25 cellular contexts compared by ENCODE assay signal in the genomic region with DNA sequence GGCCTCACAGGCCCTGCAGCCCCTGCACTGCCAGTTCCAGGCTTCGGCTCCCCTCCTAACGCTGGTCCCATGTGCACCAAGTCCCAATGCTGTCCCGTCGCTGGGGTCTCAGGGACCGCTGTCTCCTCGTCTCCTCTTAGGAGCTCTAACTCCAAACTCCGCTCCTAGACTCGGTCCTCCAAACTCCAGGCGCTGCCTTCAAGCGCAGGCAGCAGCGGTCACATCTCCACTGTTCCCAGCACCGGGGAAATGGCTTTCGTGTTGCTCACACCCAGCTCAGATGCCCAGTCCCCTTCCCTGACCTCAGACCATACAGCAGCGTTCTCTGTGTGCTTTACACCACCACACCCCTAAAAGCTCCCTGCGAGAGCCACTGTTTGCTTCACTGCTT. TPM values are rescaled to one million over a fixed set of nuclear protein-coding genes. Genes with fewer than 3 reads are reported as not detected.
A peak's percentile ranks its signal among the peaks of the same experiment; 100 is the strongest.
DNase-seq lines count a peak whose midpoint lies in the region; ATAC-seq, FAIRE-seq and TF ChIP-seq lines count a peak whose summit lies in the region.
"Had no signal": no experiment of that assay in that cellular context is flagged by ENCODE, and none has a peak within 500 bp of the region (broad histone marks: within the 10 kb centered on the region; RNA-seq: fewer than 3 reads in every experiment).

No MANE protein-coding gene starts in this region.

- no peak for TF ChIP-seq POLR2A in H1 (IDR thresholded peaks at IDR 0.05; ENCODE audit: control extremely low read depth in 1 of 2, low read depth in 2 of 2, low read length in 2 of 2)

- H2AFZ ChIP-seq in H1 (ENCODE audit: low read length) (no peak overlapping the region), osteoblast (ENCODE audit: low read length) (no peak overlapping the region)

- H3K4me3 Mint-ChIP-seq in stimulated activated naive CD8-positive, alpha-beta T cell treated with anti-CD3 and anti-CD28 coated beads, Interleukin-15, Interleukin-2, amounts not matched to agents 100 ng/mL and 50 ng/mL, for 24 hours = no peak overlapping the region
- peak overlapping the region; percentile 27 to 44 (median 42) for H3K4me3 Mint-ChIP-seq in nephron

- peaks cover 80 to 99% (median 98%) of the 10 kb centered on the region in 4 experiments for H3K27me3 ChIP-seq in H1 (replicated peaks in 1 of 4; ENCODE audit: control insufficient read depth in 3 of 4, extremely low read depth in 1 of 4, insufficient read depth in 3 of 4, low read length in 3 of 4)
- H3K27me3 ChIP-seq in osteoblast (ENCODE audit: insufficient read depth, low read length) = peaks cover 31% of the 10 kb centered on the region

- H2BK5ac ChIP-seq in H1 (ENCODE audit: low read depth, low read length) = no peak overlapping the region; the same call in 1 of the 2 replicates

- H3K14ac ChIP-seq in H1 (ENCODE audit: insufficient read length) = no peak overlapping the region

- ATAC-seq in stimulated activated naive CD8-positive, alpha-beta T cell treated with anti-CD3 and anti-CD28 coated beads, Interleukin-15, Interleukin-2, amounts not matched to agents 100 U/mL and 50 U/mL, for 24 hours = no peak
- ATAC-seq in GM21515 (IDR thresholded peaks at IDR 0.05; ENCODE audit: unreplicated experiment) = no peak
- ATAC-seq: A549 had no signal

- POLR2A ChIA-PET in H1 (lab: Charles Lee; ENCODE audit: partially characterized antibody) = interaction anchor here (1.0 to 2.6 kb wide), 4 partner anchors 9 to 36 kb away, joined by 3 to 8 read pairs (median 6); no protein-coding TSS in a partner anchor

- H3K4me1 Mint-ChIP-seq in stimulated activated naive CD8-positive, alpha-beta T cell treated with anti-CD3 and anti-CD28 coated beads, Interleukin-15, Interleukin-2, amounts not matched to agents 100 ng/mL and 50 ng/mL, for 24 hours (ENCODE audit: low read depth) = peaks cover 3% of the 10 kb centered on the region
- no peaks in the 10 kb centered on the region for H3K4me1 Mint-ChIP-seq in nephron

- H3K36me3 Mint-ChIP-seq in stimulated activated naive CD8-positive, alpha-beta T cell treated with anti-CD3 and anti-CD28 coated beads, Interleukin-15, Interleukin-2, amounts not matched to agents 100 ng/mL and 50 ng/mL, for 24 hours (ENCODE audit: low read depth) = no peaks in the 10 kb centered on the region
- no peaks in the 10 kb centered on the region for H3K36me3 Mint-ChIP-seq in nephron (ENCODE audit: low read depth)

- no peak for TF ChIP-seq CTCF in H1 (IDR thresholded peaks at IDR 0.05; ENCODE audit: control extremely low read depth in 1 of 3, insufficient read depth in 1 of 3, low read depth in 1 of 3, low read length in 3 of 3)
- TF ChIP-seq CTCF in nephron (IDR thresholded peaks at IDR 0.05; ENCODE audit: unreplicated experiment in 3 of 3) = no peak
- TF ChIP-seq CTCF in osteoblast (IDR thresholded peaks at IDR 0.05; ENCODE audit: extremely low read depth, low read depth, low read length) = no peak

- TF ChIP-seq RAD21 in H1 (IDR thresholded peaks at IDR 0.05 in 1 of 2, conservative IDR thresholded peaks at IDR 0.05 in 1 of 2; ENCODE audit: low read depth in 2 of 2, low read length in 2 of 2) = no peak

- H4K91ac ChIP-seq in H1 (replicated peaks; ENCODE audit: insufficient read length, low read length) = no peak overlapping the region

- H3K56ac ChIP-seq in H1 (replicated peaks; ENCODE audit: insufficient read length, low read depth, low read length) = no peak overlapping the region

- H3K9ac ChIP-seq in H1 (replicated peaks in 1 of 4; ENCODE audit: extremely low read depth in 1 of 4, low read depth in 3 of 4, low read length in 3 of 4) = 0 out of 7 replicates have a peak overlapping the region, but pooled peaks of 1 of the 4 experiments have one; percentile 8
- H3K9ac ChIP-seq: KMS-11 had no signal

- H3K9me3 Mint-ChIP-seq in stimulated activated naive CD8-positive, alpha-beta T cell treated with anti-CD3 and anti-CD28 coated beads, Interleukin-15, Interleukin-2, amounts not matched to agents 100 ng/mL and 50 ng/mL, for 24 hours = no peaks in the 10 kb centered on the region
- no peaks in the 10 kb centered on the region for H3K9me3 Mint-ChIP-seq in nephron

- peaks cover 0 to 3% (median 0%) of the 10 kb centered on the region in 4 experiments; a peak in 1 of 8 replicates for H3K36me3 ChIP-seq in H1 (ENCODE audit: control insufficient read depth in 2 of 4, insufficient read depth in 4 of 4, low read length in 3 of 4)
- no peaks in the 10 kb centered on the region for H3K36me3 ChIP-seq in osteoblast (ENCODE audit: insufficient read depth, low read length)
- H3K36me3 ChIP-seq: BE2C, HAP-1, SJSA1 had no signal

- TF ChIP-seq EP300 in H1 (IDR thresholded peaks at IDR 0.05; ENCODE audit: borderline replicate concordance in 1 of 2, low read depth in 2 of 2, low read length in 2 of 2) = no peak

- peaks cover 46% of the 10 kb centered on the region for H3K27me3 Mint-ChIP-seq in stimulated activated naive CD8-positive, alpha-beta T cell treated with anti-CD3 and anti-CD28 coated beads, Interleukin-15, Interleukin-2, amounts not matched to agents 100 ng/mL and 50 ng/mL, for 24 hours
- peaks cover 99% of the 10 kb centered on the region for H3K27me3 Mint-ChIP-seq in nephron (ENCODE audit: low read depth)

- H3K18ac ChIP-seq in H1 (ENCODE audit: extremely low read depth, low read length) = peak overlapping the region; percentile 68

- peak overlapping the region; percentile 56 for H3K27ac Mint-ChIP-seq in stimulated activated naive CD8-positive, alpha-beta T cell treated with anti-CD3 and anti-CD28 coated beads, Interleukin-15, Interleukin-2, amounts not matched to agents 100 ng/mL and 50 ng/mL, for 24 hours
- no peak overlapping the region for H3K27ac Mint-ChIP-seq in nephron

- no peak overlapping the region for H2AK5ac ChIP-seq in H1 (ENCODE audit: low read depth, low read length)

- no peak overlapping the region for H3K23ac ChIP-seq in H1 (ENCODE audit: insufficient read length)

- CTCF ChIA-PET in H1 (lab: Charles Lee; ENCODE audit: partially characterized antibody) = interaction anchor here (0.8 to 1.7 kb wide), 8 partner anchors 14 to 204 kb away, joined by 3 to 9 read pairs (median 4); no protein-coding TSS in a partner anchor

- peak overlapping the region; percentile 73 to 88 for H3K4me2 ChIP-seq in H1 (ENCODE audit: insufficient read depth in 1 of 2, low read depth in 2 of 2, low read length in 2 of 2)
- no peak overlapping the region for H3K4me2 ChIP-seq in osteoblast (ENCODE audit: insufficient read depth, low read length)
- H3K4me2 ChIP-seq: A549, KMS-11 had no signal

- WGBS in H1 (ENCODE audit: extremely low coverage in 1 of 2, insufficient coverage in 1 of 2, insufficient read length in 1 of 2, insufficient replicate concordance in 2 of 2, low coverage in 1 of 2, low lambda C conversion rate in 2 of 2, missing lambda C conversion rate in 1 of 2), 2 experiments = 37% methylated on average over 15 of the region's 15 CpGs; no CpG with 5 or more reads in 1 of the 2 experiments

- no peak for DNase-seq in stimulated activated naive CD8-positive, alpha-beta T cell treated with anti-CD3 and anti-CD28 coated beads, Interleukin-15, Interleukin-2, amounts not matched to agents 100 U/mL and 50 U/mL, for 24 hours
- DNase-seq in H1 (ENCODE audit: low read depth in 1 of 2, low spot score in 2 of 2) (peak in 1 of 2 experiments; percentile 60), 8988T (no peak), osteoblast (ENCODE audit: insufficient read length, low spot score, missing footprints) (no peak)
- DNase-seq: BE2C, DMS53, GF-D8, NCI-H1092 treated with DMSO at 0.1 percent for 48 hours, NCI-H1436 treated with DMSO at 0.1 percent for 48 hours, NCI-H1930, NCI-H226, NCI-H524, NCI-H82 had no signal

- H2BK20ac ChIP-seq in H1 (ENCODE audit: low read length) = peak overlapping the region; percentile 18; the same call in 1 of the 2 replicates

- no peak overlapping the region for H2BK15ac ChIP-seq in H1 (ENCODE audit: low read length)

- no peak overlapping the region for H2BK120ac ChIP-seq in H1 (replicated peaks; ENCODE audit: low read depth, low read length)

- H3K4me3 ChIP-seq in H1 (ENCODE audit: extremely low read depth in 1 of 4, insufficient read depth in 2 of 4, low read depth in 3 of 4, low read length in 4 of 4) (peak overlapping the region in 3 of 4 experiments; percentile 2 to 57 (median 16); a peak in 3 of 8 replicates), osteoblast (ENCODE audit: insufficient read depth, low read length) (no peak overlapping the region)
- H3K4me3 ChIP-seq: A549, HAP-1, SJSA1 had no signal

- peaks cover 10% of the 10 kb centered on the region; the same call in 1 of the 2 replicates for H3K23me2 ChIP-seq in H1 (ENCODE audit: low read depth, low read length)

- peaks cover 0 to 34% (median 25%) of the 10 kb centered on the region in 4 experiments; a peak in 5 of 7 replicates for H3K4me1 ChIP-seq in H1 (replicated peaks in 1 of 4; ENCODE audit: control insufficient read depth in 3 of 4, insufficient read depth in 4 of 4, low read length in 3 of 4)
- H3K4me1 ChIP-seq in osteoblast (ENCODE audit: insufficient read depth, low read length) = no peaks in the 10 kb centered on the region
- H3K4me1 ChIP-seq: A549, BE2C, HAP-1, SJSA1 had no signal

- H4K5ac ChIP-seq in H1 (ENCODE audit: insufficient read length, low read depth, low read length) = no peak overlapping the region

- H4K20me1 ChIP-seq in H1 (replicated peaks in 1 of 2; ENCODE audit: control insufficient read depth in 1 of 2, insufficient read depth in 2 of 2, low read length in 2 of 2) (peaks cover 7 to 11% of the 10 kb centered on the region in 2 experiments), osteoblast (ENCODE audit: insufficient read depth, low read length) (no peaks in the 10 kb centered on the region)

- peak overlapping the region; percentile 94 for H2BK12ac ChIP-seq in H1 (ENCODE audit: low read depth, low read length)

- H3K9me3 ChIP-seq in H1 (ENCODE audit: insufficient read depth in 2 of 2, low read depth in 1 of 2, low read length in 1 of 2) (peaks cover 6 to 7% of the 10 kb centered on the region in 2 experiments; a peak in 3 of 4 replicates), osteoblast (ENCODE audit: low read depth, low read length) (no peaks in the 10 kb centered on the region)
- H3K9me3 ChIP-seq: SJSA1 had no signal

- peak overlapping the region; percentile 39; the same call in 1 of the 2 replicates for H4K8ac ChIP-seq in H1 (ENCODE audit: extremely low read depth, insufficient read depth, low read length)

- no peak overlapping the region for H3K27ac ChIP-seq in H1 (ENCODE audit: low read depth, low read length)
- H3K27ac ChIP-seq in osteoblast (ENCODE audit: low read depth, low read length) = no peak overlapping the region
- H3K27ac ChIP-seq: A549, HL-60, KMS-11, SJSA1 had no signal

- H3K79me1 ChIP-seq in H1 (ENCODE audit: low read depth, low read length) = no peaks in the 10 kb centered on the region

- no peak overlapping the region for H3K4ac ChIP-seq in H1 (replicated peaks; ENCODE audit: insufficient read length, low read depth, low read length)

- no peaks in the 10 kb centered on the region for H3K79me2 ChIP-seq in H1 (ENCODE audit: control insufficient read depth in 1 of 2, insufficient read depth in 2 of 2, low read length in 2 of 2)
- H3K79me2 ChIP-seq in osteoblast (ENCODE audit: insufficient read depth, low read length) = no peaks in the 10 kb centered on the region

- no peak for FAIRE-seq in H1 (lab: Jason Lieb, UNC)
- FAIRE-seq: A549, D721Med, RCC 7860 had no signal

RNA-seq across cellular contexts. Expression of gene HMX1, which starts 19.6 kb away (rescaled TPM):
- 0.26 and 0.34 TPM in 2 replicates for total RNA-seq in H1 (2021; fragmentation: NEBNext Ultra II Directional; extraction: Animal tissue kit (Norgen Biotek cat#: 25700))
- polyA plus RNA-seq in H1 (2011; rRNA removed) = 0.08 TPM in 1 of 2 replicates, not detected in the other
- 0.10 TPM for polyA plus RNA-seq in H1 (2011; cell fraction: cytosol; rRNA removed)
- 0.07 TPM for polyA plus RNA-seq in H1 (2011; cell fraction: nucleus; rRNA removed)
- not detected in 4 replicates for polyA plus RNA-seq in H1 (2012, experiment 1 of 2)
- polyA plus RNA-seq in H1 (2012, experiment 2 of 2) = not detected
- polyA plus RNA-seq in H1 (2013, experiment 1 of 2) = 0.18 TPM
- polyA plus RNA-seq in H1 (2013, experiment 2 of 2) = 0.06 TPM
- polyA minus RNA-seq in H1 (2011; rRNA and poly(A)+ RNA removed) = not detected in 2 replicates
- not detected for polyA minus RNA-seq in H1 (2011; cell fraction: cytosol; rRNA and poly(A)+ RNA removed)
- polyA minus RNA-seq in H1 (2011; cell fraction: nucleus; rRNA and poly(A)+ RNA removed) = not detected
- total RNA-seq in osteoblast = not detected in 2 replicates
- total RNA-seq: HT-29, OCI-LY7 had no signal
